Comparison of ENCODE assay signal across 18 cellular contexts in the genomic region with DNA sequence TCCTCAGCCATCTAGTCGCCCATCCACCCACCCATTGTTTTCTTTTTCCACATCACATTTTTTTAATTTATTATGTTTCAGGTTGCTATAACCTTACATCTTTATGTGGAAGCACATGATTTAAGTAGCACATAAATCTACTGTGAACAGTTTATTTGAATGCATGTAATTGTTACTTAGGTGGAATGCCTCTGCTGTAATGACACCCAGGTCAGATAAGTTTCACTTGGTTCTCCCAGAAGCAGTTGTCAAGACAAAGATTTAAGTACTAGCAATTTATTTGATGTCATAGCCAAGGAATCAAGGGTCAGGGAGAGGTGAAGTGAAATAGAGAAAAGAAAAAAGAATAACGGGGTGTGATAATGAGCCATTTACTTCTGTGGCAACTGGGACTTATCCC.
"Had no signal": no experiment of that assay in that cellular context is flagged by ENCODE, and none has a peak within 500 bp of the region (broad histone marks: within the 10 kb centered on the region; RNA-seq: fewer than 3 reads in every experiment).

No MANE protein-coding gene starts in this region.

- H3K9me3 ChIP-seq: breast epithelium, esophagus squamous epithelium, pancreas had no signal

- H3K27ac ChIP-seq: breast epithelium, dorsolateral prefrontal cortex, left ventricle myocardium inferior, pancreas had no signal

- H3K4me3 Mint-ChIP-seq: activated naive CD8-positive, alpha-beta T cell; activated T-cell treated with anti-CD3 and anti-CD28 coated beads, Interleukin-2, amount 50 U/mL, for 4 hours; stimulated activated naive CD8-positive, alpha-beta T cell treated with anti-CD3 and anti-CD28 coated beads, Interleukin-15, Interleukin-2, amounts not matched to agents 100 ng/mL and 50 ng/mL, for 24 hours had no signal

- H3K4me3 ChIP-seq: breast epithelium, dorsolateral prefrontal cortex, esophagus squamous epithelium, left ventricle myocardium inferior, pancreas had no signal

- H3K27ac Mint-ChIP-seq: activated naive CD8-positive, alpha-beta T cell; stimulated activated naive CD8-positive, alpha-beta T cell treated with anti-CD3 and anti-CD28 coated beads, Interleukin-15, Interleukin-2, amounts not matched to agents 100 ng/mL and 50 ng/mL, for 24 hours had no signal

- ATAC-seq: activated T-cell treated with anti-CD3 and anti-CD28 coated beads, Interleukin-2, amount 50 U/mL, for 4 hours; pancreas had no signal

- DNase-seq: activated CD4-positive, alpha-beta T cell treated with anti-CD3 and anti-CD28 coated beads for 1 hour; activated CD4-positive, alpha-beta T cell treated with anti-CD3 and anti-CD28 coated beads, Interleukin-2, amount 50 U/mL, for 48 hours; activated effector memory CD4-positive, alpha-beta T cell treated with anti-CD3 and anti-CD28 coated beads, Interleukin-2, amount 50 U/mL, for 16 hours; activated T-cell treated with anti-CD3 and anti-CD28 coated beads, Interleukin-2, amount 50 U/mL, for 4 hours; anterior cingulate cortex; dorsolateral prefrontal cortex; esophagus squamous epithelium; glutamatergic neuron; left ventricle myocardium inferior; mesendoderm; pancreas; retina; stimulated activated CD4-positive, alpha-beta T cell treated with anti-CD3 and anti-CD28 coated beads, Interleukin-15, amount 100 ng/mL, for 24 hours; stimulated activated CD4-positive, alpha-beta T cell treated with anti-CD3 and anti-CD28 coated beads, Interleukin-4, amount 100 ng/mL, for 24 hours; T-helper 9 cell had no signal

- H3K27me3 ChIP-seq: breast epithelium, esophagus squamous epithelium, pancreas had no signal

- H3K36me3 ChIP-seq: breast epithelium, esophagus squamous epithelium, left ventricle myocardium inferior, pancreas had no signal

- H3K4me1 ChIP-seq: breast epithelium, left ventricle myocardium inferior, pancreas had no signal

- H3K27me3 Mint-ChIP-seq: activated naive CD8-positive, alpha-beta T cell; stimulated activated naive CD8-positive, alpha-beta T cell treated with anti-CD3 and anti-CD28 coated beads, Interleukin-15, Interleukin-2, amounts not matched to agents 100 ng/mL and 50 ng/mL, for 24 hours had no signal
